ENCODE assay signal across 25 cellular contexts in genomic region chr9:120640380-120640779, GRCh38.
"Had no signal": no experiment of that assay in that cellular context is flagged by ENCODE, and none has a peak within 500 bp of the region (broad histone marks: within the 10 kb centered on the region; RNA-seq: fewer than 3 reads in every experiment).

No MANE protein-coding gene starts in this region.

- H3K27ac ChIP-seq: neural progenitor cell, ovary, parathyroid adenoma, psoas muscle, skin epidermis, stomach, thoracic aorta, thyroid gland, upper lobe of left lung, vagina had no signal

- H3K4me2 ChIP-seq: neural progenitor cell had no signal

- FAIRE-seq: urothelium cell line had no signal

- H3K4me1 ChIP-seq: neural progenitor cell, parathyroid adenoma, thyroid gland, upper lobe of left lung, vagina had no signal

- H3K36me3 ChIP-seq: neural progenitor cell, ovary, stomach, thoracic aorta, thyroid gland, tibial nerve had no signal

- H3K27me3 ChIP-seq: neural progenitor cell, ovary, stomach, thyroid gland, tibial nerve, upper lobe of left lung, vagina had no signal

- H3K9me3 ChIP-seq: ovary, thoracic aorta, thyroid gland, upper lobe of left lung, vagina had no signal

- H3K9ac ChIP-seq: neural progenitor cell, parathyroid adenoma had no signal

- DNase-seq: natural killer cell; occipital lobe; ovary; posterior cingulate gyrus; psoas muscle; right cardiac atrium; stimulated activated CD4-positive, alpha-beta T cell treated with anti-CD3 and anti-CD28 coated beads, Interleukin-15, amount 100 ng/mL, for 24 hours; stimulated activated CD4-positive, alpha-beta T cell treated with anti-CD3 and anti-CD28 coated beads, Interleukin-2, amount 100 ng/mL, for 24 hours; stimulated activated CD4-positive, alpha-beta T cell treated with anti-CD3 and anti-CD28 coated beads, Interleukin-2, amount 100 ng/mL, for 48 hours; stimulated activated CD4-positive, alpha-beta T cell treated with anti-CD3 and anti-CD28 coated beads, Interleukin-4, amount 100 ng/mL, for 24 hours; stimulated activated naive B cell treated with anti-CD40 and anti-IgM and Interleukin-4, amounts not matched to agents 10 μg/mL and 1 μg/mL and 100 μg/mL, for 72 hours; stimulated activated naive CD4-positive, alpha-beta T cell treated with Interleukin-2 at 50 U/mL for 16 hours; stomach; thyroid gland; trophoblast cell; upper lobe of left lung had no signal

- H3K4me3 ChIP-seq: neural progenitor cell, ovary, psoas muscle, skin epidermis, stomach, thoracic aorta, thyroid gland, tibial nerve, upper lobe of left lung, vagina had no signal

- ATAC-seq: natural killer cell; psoas muscle; right cardiac atrium; sciatic nerve; stimulated activated effector memory CD8-positive, alpha-beta T cell treated with anti-CD3 and anti-CD28 coated beads, Interleukin-12 subunit alpha, Interleukin-12 subunit beta, amount 100 ng/mL, for 72 hours; stimulated activated naive B cell treated with anti-CD40 and anti-IgM and Interleukin-4, amounts not matched to agents 10 μg/mL and 1 μg/mL and 100 μg/mL, for 72 hours had no signal
